ENCODE assay signal across 30 cellular contexts in the genomic region with DNA sequence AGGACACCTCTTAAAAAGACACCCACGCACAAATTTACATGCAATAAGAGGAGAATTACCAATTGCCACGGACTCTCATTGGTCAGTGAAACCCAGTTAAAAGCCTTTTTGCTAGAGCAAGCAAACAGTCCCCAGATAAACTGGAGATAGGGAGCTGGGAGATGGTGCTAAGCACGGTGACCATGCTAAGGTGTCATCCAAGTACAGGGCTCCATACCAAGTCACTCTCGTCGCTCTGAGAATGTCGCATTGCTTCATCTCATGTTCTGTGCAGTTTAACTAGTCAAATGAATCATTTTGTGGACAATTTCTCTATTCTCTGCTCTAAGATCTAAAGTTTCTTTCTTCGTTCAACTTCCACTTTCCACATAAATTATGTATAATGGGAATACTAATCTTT.
DNase-seq lines count a peak whose midpoint lies in the region; ATAC-seq, FAIRE-seq and TF ChIP-seq lines count a peak whose summit lies in the region.
"Had no signal": no experiment of that assay in that cellular context is flagged by ENCODE, and none has a peak within 500 bp of the region (broad histone marks: within the 10 kb centered on the region; RNA-seq: fewer than 3 reads in every experiment).

No MANE protein-coding gene starts in this region.

- H3K4me3 ChIP-seq in A549 (no peak overlapping the region), heart left ventricle (no peak overlapping the region)
- H3K4me3 ChIP-seq: BLaER1; BLaER1 treated with 17β-estradiol and CSF1 and Interleukin-3, amounts not matched to agents 10 nM and 100 nM had no signal

- no peak overlapping the region for H3K27ac ChIP-seq in A549
- no peak overlapping the region for H3K27ac ChIP-seq in heart left ventricle
- H3K27ac ChIP-seq: 22Rv1; BLaER1; BLaER1 treated with 17β-estradiol and CSF1 and Interleukin-3, amounts not matched to agents 10 nM and 100 nM; C4-2B had no signal

- no peaks in the 10 kb centered on the region for H3K36me3 ChIP-seq in heart left ventricle
- H3K36me3 ChIP-seq: BE2C; BLaER1; BLaER1 treated with 17β-estradiol and CSF1 and Interleukin-3, amounts not matched to agents 10 nM and 100 nM had no signal

- CTCF ChIA-PET in A549 (lab: Yijun Ruan, JAX): interaction anchor here (1.3 kb wide), 1 partner anchor 37 kb away, joined by 3 read pairs; no protein-coding TSS in a partner anchor

- H3K4me1 ChIP-seq in A549 (no peaks in the 10 kb centered on the region), heart left ventricle (no peaks in the 10 kb centered on the region)
- H3K4me1 ChIP-seq: BE2C; BLaER1; BLaER1 treated with 17β-estradiol and CSF1 and Interleukin-3, amounts not matched to agents 10 nM and 100 nM; Caco-2 had no signal

- TF ChIP-seq CTCF in A549 (IDR thresholded peaks at IDR 0.05) (no peak), heart left ventricle (IDR thresholded peaks at IDR 0.05) (no peak)

- H3K9me3 ChIP-seq in A549: no peaks in the 10 kb centered on the region
- no peaks in the 10 kb centered on the region for H3K9me3 ChIP-seq in heart left ventricle
- H3K9me3 ChIP-seq: BE2C; BLaER1; BLaER1 treated with 17β-estradiol and CSF1 and Interleukin-3, amounts not matched to agents 10 nM and 100 nM; Caco-2 had no signal

- POLR2A ChIA-PET in A549 (lab: Yijun Ruan, JAX): no interaction called here

- TF ChIP-seq EP300 in A549 (IDR thresholded peaks at IDR 0.05): no peak

- intact Hi-C loops in heart left ventricle (cut with DNase I): loop anchor here in 1 of 10 donors (5.0 kb wide), 1 partner anchor 51 kb away; no protein-coding TSS in a partner anchor

- peak; percentile 46 for FAIRE-seq in A549 (lab: Jason Lieb, UNC)
- FAIRE-seq: A204.1, D721Med had no signal

- TF ChIP-seq POLR2A in A549 (IDR thresholded peaks at IDR 0.05; ENCODE audit: low read length) (no peak), heart left ventricle (IDR thresholded peaks at IDR 0.05) (no peak)

- no peak for TF ChIP-seq RAD21 in A549 (conservative IDR thresholded peaks at IDR 0.05 in 1 of 2, IDR thresholded peaks at IDR 0.05 in 1 of 2)

- H3K27me3 ChIP-seq in heart left ventricle: peaks cover 0 to 8% (median 0%) of the 10 kb centered on the region in 9 donors
- H3K27me3 ChIP-seq: BE2C; BLaER1; BLaER1 treated with 17β-estradiol and CSF1 and Interleukin-3, amounts not matched to agents 10 nM and 100 nM had no signal

- DNase-seq in A549 (ENCODE audit: low read depth in 1 of 2, low spot score in 1 of 2) (no peak), islet precursor cell (peak; percentile 57), NCI-H1105 treated with DMSO at 0.1 percent for 48 hours (lab: John Stamatoyannopoulos, UW) (no peak), heart left ventricle (no peak)
- DNase-seq: 8988T; ACHN; AML-193; BE2C; C1 segment of cervical spinal cord; Caco-2; Calu3; CD4-positive, alpha-beta memory T cell; CD4-positive, alpha-beta T cell; CD4-positive, CD25-positive, alpha-beta regulatory T cell; CD8-positive, alpha-beta memory T cell; CD8-positive, alpha-beta T cell; COR-L47; DMS 273 treated with DMSO at 0.1 percent for 48 hours; DMS153; DMS53; DMS79; DMS79 treated with DMSO at 0.1 percent for 48 hours; DND-41; EL had no signal

- no peak overlapping the region for H3K4me2 ChIP-seq in A549
- H3K4me2 ChIP-seq: BLaER1; BLaER1 treated with 17β-estradiol and CSF1 and Interleukin-3, amounts not matched to agents 10 nM and 100 nM had no signal

- ATAC-seq in A549 (no peak), heart left ventricle (no peak)
- ATAC-seq: CD8-positive, alpha-beta T cell had no signal

- WGBS in A549 (ENCODE audit: missing lambda C conversion rate): 15% methylated on average over 7 of the region's 7 CpGs
- WGBS in heart left ventricle, 4 donors: 77 to 81% (median 78%) methylated on average over 7 of the region's 7 CpGs

TF ChIP-seq in A549, 52 proteins besides CTCF, POLR2A, EP300 and RAD21:
- TF ChIP-seq RNF2 (IDR thresholded peaks at IDR 0.05; ENCODE audit: borderline replicate concordance, low read depth) (no peak), GATA3 (IDR thresholded peaks at IDR 0.05; ENCODE audit: borderline replicate concordance) (no peak), FOSL2 (IDR thresholded peaks at IDR 0.05) (no peak), FOSL2 (CRISPR knock-in tag; IDR thresholded peaks at IDR 0.05) (no peak), SREBF2 (IDR thresholded peaks at IDR 0.05) (no peak), CHD4 (IDR thresholded peaks at IDR 0.05; ENCODE audit: borderline replicate concordance) (no peak), JUN (IDR thresholded peaks at IDR 0.05) (no peak), TFCP2L1 (CRISPR knock-in tag; IDR thresholded peaks at IDR 0.05) (no peak), NFE2L2 (conservative IDR thresholded peaks at IDR 0.05; ENCODE audit: low read length) (no peak), KDM1A (IDR thresholded peaks at IDR 0.05; ENCODE audit: low read depth) (no peak), MAFK (IDR thresholded peaks at IDR 0.05; ENCODE audit: partially characterized antibody) (no peak), RCOR1 (IDR thresholded peaks at IDR 0.05; ENCODE audit: low read depth, low read length) (no peak), FOXS1 (CRISPR knock-in tag; IDR thresholded peaks at IDR 0.05) (no peak), HEYL (CRISPR knock-in tag; IDR thresholded peaks at IDR 0.05) (no peak)
- TF ChIP-seq, protein P1, sequence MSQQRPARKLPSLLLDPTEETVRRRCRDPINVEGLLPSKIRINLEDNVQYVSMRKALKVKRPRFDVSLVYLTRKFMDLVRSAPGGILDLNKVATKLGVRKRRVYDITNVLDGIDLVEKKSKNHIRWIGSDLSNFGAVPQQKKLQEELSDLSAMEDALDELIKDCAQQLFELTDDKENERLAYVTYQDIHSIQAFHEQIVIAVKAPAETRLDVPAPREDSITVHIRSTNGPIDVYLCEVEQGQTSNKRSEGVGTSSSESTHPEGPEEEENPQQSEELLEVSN (IDR thresholded peaks at IDR 0.05; ENCODE audit: borderline replicate concordance, low read depth): no peak
- TF ChIP-seq, protein P2, sequence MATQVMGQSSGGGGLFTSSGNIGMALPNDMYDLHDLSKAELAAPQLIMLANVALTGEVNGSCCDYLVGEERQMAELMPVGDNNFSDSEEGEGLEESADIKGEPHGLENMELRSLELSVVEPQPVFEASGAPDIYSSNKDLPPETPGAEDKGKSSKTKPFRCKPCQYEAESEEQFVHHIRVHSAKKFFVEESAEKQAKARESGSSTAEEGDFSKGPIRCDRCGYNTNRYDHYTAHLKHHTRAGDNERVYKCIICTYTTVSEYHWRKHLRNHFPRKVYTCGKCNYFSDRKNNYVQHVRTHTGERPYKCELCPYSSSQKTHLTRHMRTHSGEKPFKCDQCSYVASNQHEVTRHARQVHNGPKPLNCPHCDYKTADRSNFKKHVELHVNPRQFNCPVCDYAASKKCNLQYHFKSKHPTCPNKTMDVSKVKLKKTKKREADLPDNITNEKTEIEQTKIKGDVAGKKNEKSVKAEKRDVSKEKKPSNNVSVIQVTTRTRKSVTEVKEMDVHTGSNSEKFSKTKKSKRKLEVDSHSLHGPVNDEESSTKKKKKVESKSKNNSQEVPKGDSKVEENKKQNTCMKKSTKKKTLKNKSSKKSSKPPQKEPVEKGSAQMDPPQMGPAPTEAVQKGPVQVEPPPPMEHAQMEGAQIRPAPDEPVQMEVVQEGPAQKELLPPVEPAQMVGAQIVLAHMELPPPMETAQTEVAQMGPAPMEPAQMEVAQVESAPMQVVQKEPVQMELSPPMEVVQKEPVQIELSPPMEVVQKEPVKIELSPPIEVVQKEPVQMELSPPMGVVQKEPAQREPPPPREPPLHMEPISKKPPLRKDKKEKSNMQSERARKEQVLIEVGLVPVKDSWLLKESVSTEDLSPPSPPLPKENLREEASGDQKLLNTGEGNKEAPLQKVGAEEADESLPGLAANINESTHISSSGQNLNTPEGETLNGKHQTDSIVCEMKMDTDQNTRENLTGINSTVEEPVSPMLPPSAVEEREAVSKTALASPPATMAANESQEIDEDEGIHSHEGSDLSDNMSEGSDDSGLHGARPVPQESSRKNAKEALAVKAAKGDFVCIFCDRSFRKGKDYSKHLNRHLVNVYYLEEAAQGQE (IDR thresholded peaks at IDR 0.05): no peak
